In genomic region chr6:13870185-13870584, GRCh38 we compare ENCODE assay signal across 25 cellular contexts. TPM values are rescaled to one million over a fixed set of nuclear protein-coding genes. Genes with fewer than 3 reads are reported as not detected.
"Had no signal": no experiment of that assay in that cellular context is flagged by ENCODE, and none has a peak within 500 bp of the region (broad histone marks: within the 10 kb centered on the region; RNA-seq: fewer than 3 reads in every experiment).

No MANE protein-coding gene starts in this region.

- H3K27ac Mint-ChIP-seq: activated naive CD4-positive, alpha-beta T cell treated with anti-CD3 and anti-CD28 coated beads, Interleukin-2, amount 50 U/mL, for 24 hours; dendritic cell treated with granulocyte-macrophage colony-stimulating factor and Interleukin-4, amounts not matched to agents 40 ng/mL and 50 ng/mL, for 4 days; memory B cell; nephron progenitor cell; stimulated activated naive B cell treated with anti-CD40 and anti-IgM and Interleukin-4, amounts not matched to agents 10 μg/mL and 1 μg/mL and 100 μg/mL, for 72 hours; T-cell; T-helper 2 cell treated with Interferon-gamma antibody and Interleukin-4, amounts not matched to agents 5 μg/mL and 100 μg/mL, for 36 hours had no signal

- H3K27me3 Mint-ChIP-seq: stimulated activated naive B cell treated with anti-CD40 and anti-IgM and Interleukin-4, amounts not matched to agents 10 μg/mL and 1 μg/mL and 100 μg/mL, for 72 hours had no signal

- H3K36me3 Mint-ChIP-seq: activated naive CD4-positive, alpha-beta T cell treated with anti-CD3 and anti-CD28 coated beads, Interleukin-2, amount 50 U/mL, for 24 hours; brain; memory B cell; stimulated activated naive B cell treated with anti-CD40 and anti-IgM and Interleukin-4, amounts not matched to agents 10 μg/mL and 1 μg/mL and 100 μg/mL, for 72 hours; T-cell had no signal

- H3K36me3 ChIP-seq: sigmoid colon, upper lobe of right lung had no signal

- ATAC-seq: stimulated activated naive B cell treated with anti-CD40 and anti-IgM and Interleukin-4, amounts not matched to agents 10 μg/mL and 1 μg/mL and 100 μg/mL, for 72 hours; T-cell; upper lobe of right lung had no signal

- H3K9me3 ChIP-seq: sigmoid colon, upper lobe of right lung had no signal

- H3K27me3 ChIP-seq: sigmoid colon, upper lobe of right lung had no signal

- DNase-seq: activated CD4-positive, alpha-beta T cell treated with anti-CD3 and anti-CD28 coated beads for 1 hour; activated CD4-positive, alpha-beta T cell treated with anti-CD3 and anti-CD28 coated beads, Interleukin-2, amount 50 U/mL, for 1 hour; activated gamma-delta T cell treated with Interleukin-2 at 50 U/mL for 16 hours; activated T-cell treated with anti-CD3 and anti-CD28 coated beads, Interleukin-2, amount 50 U/mL, for 1 hour; aorta; effector CD8-positive, alpha-beta T cell; erythroblast; foreskin melanocyte; hippocampal formation; kidney glomerular epithelial cell; nephron progenitor cell; posterior cingulate gyrus; sigmoid colon; stimulated activated CD4-positive, alpha-beta T cell treated with anti-CD3 and anti-CD28 coated beads, Interleukin-2, amount 100 ng/mL, for 48 hours; stimulated activated CD8-positive, alpha-beta memory T cell treated with anti-CD3 and anti-CD28 coated beads, Interleukin-4, amount 100 ng/mL, for 48 hours; stimulated activated naive B cell treated with anti-CD40 and anti-IgM and Interleukin-4, amounts not matched to agents 10 μg/mL and 1 μg/mL and 100 μg/mL, for 72 hours; T-cell; upper lobe of right lung had no signal

- H3K9me3 Mint-ChIP-seq: activated naive CD4-positive, alpha-beta T cell treated with anti-CD3 and anti-CD28 coated beads, Interleukin-2, amount 50 U/mL, for 24 hours; dendritic cell treated with granulocyte-macrophage colony-stimulating factor and Interleukin-4, amounts not matched to agents 40 ng/mL and 50 ng/mL, for 4 days; memory B cell; nephron progenitor cell; stimulated activated naive B cell treated with anti-CD40 and anti-IgM and Interleukin-4, amounts not matched to agents 10 μg/mL and 1 μg/mL and 100 μg/mL, for 72 hours; T-cell; T-helper 2 cell treated with Interferon-gamma antibody and Interleukin-4, amounts not matched to agents 5 μg/mL and 100 μg/mL, for 36 hours had no signal

- H3K4me3 Mint-ChIP-seq: activated naive CD4-positive, alpha-beta T cell treated with anti-CD3 and anti-CD28 coated beads, Interleukin-2, amount 50 U/mL, for 24 hours; brain; dendritic cell treated with granulocyte-macrophage colony-stimulating factor and Interleukin-4, amounts not matched to agents 40 ng/mL and 50 ng/mL, for 4 days; memory B cell; nephron progenitor cell; stimulated activated naive B cell treated with anti-CD40 and anti-IgM and Interleukin-4, amounts not matched to agents 10 μg/mL and 1 μg/mL and 100 μg/mL, for 72 hours; T-cell; T-helper 2 cell treated with Interferon-gamma antibody and Interleukin-4, amounts not matched to agents 5 μg/mL and 100 μg/mL, for 36 hours had no signal

- H3K27ac ChIP-seq: sigmoid colon, upper lobe of right lung, VCaP had no signal

- H3K4me3 ChIP-seq: sigmoid colon, upper lobe of right lung had no signal

RNA-seq across cellular contexts. Expression of gene RNF182, which starts 54.6 kb away (rescaled TPM):
- total RNA-seq: mononuclear cell had no signal
